In the genomic region with DNA sequence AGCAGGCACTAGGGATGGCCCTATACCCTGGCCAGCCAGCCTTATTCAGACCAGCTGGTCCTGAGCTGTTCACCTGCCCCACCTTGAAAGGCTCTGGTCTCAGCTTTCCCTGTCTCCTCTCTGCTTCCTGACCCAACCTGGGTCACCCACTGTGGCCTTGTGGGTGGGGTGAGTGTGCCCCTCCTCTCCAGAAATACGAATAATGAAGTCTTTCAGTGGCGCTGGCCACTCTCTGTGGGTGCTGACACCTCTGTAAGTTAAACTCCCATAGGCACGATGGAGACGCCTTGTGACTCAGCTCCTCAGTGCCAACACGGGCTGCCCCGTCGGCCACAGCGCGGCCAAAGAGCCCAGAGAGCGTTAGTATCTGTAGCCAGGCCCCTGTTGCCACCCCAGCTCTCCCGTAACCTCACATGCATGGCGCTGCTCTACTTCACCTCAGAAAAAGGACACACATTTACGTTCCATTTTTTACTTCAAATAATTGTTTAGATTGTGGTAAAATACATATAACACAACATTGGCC, we compare ENCODE assay signal across 26 cellular contexts.
"Had no signal": no experiment of that assay in that cellular context is flagged by ENCODE, and none has a peak within 500 bp of the region (broad histone marks: within the 10 kb centered on the region; RNA-seq: fewer than 3 reads in every experiment).

No MANE protein-coding gene starts in this region.

- H3K27me3 ChIP-seq: Peyer's patch, SJCRH30 had no signal

- H3K36me3 Mint-ChIP-seq: activated naive CD8-positive, alpha-beta T cell had no signal

- H3K27ac Mint-ChIP-seq: activated CD4-positive, alpha-beta T cell treated with anti-CD3 and anti-CD28 coated beads, Interleukin-2, amount 10 ng/mL, durations not matched to agents 24 days and 14 days; activated naive CD4-positive, alpha-beta T cell treated with anti-CD3 and anti-CD28 coated beads for 36 hours; activated naive CD8-positive, alpha-beta T cell; activated T-helper 17 cell treated with anti-CD3 and anti-CD28 coated beads, Interleukin-2, amount 50 U/mL, for 72 hours; T-helper 1 cell treated with Interleukin-12 subunit alpha and Interleukin-12 subunit beta and Interleukin-4 antibody, amounts not matched to agents 30 μg/mL and 1 μg/mL, for 36 hours had no signal

- H3K27ac ChIP-seq: Peyer's patch, RWPE1, SJCRH30 had no signal

- H3K36me3 ChIP-seq: Peyer's patch, SJCRH30 had no signal

- H3K9me3 Mint-ChIP-seq: activated CD4-positive, alpha-beta T cell treated with anti-CD3 and anti-CD28 coated beads, Interleukin-2, amount 10 ng/mL, durations not matched to agents 24 days and 14 days; activated naive CD4-positive, alpha-beta T cell treated with anti-CD3 and anti-CD28 coated beads for 36 hours; activated T-helper 17 cell treated with anti-CD3 and anti-CD28 coated beads, Interleukin-2, amount 50 U/mL, for 72 hours; T-helper 1 cell treated with Interleukin-12 subunit alpha and Interleukin-12 subunit beta and Interleukin-4 antibody, amounts not matched to agents 30 μg/mL and 1 μg/mL, for 36 hours had no signal

- DNase-seq: activated CD4-positive, alpha-beta T cell treated with anti-CD3 and anti-CD28 coated beads for 1 hour; activated CD4-positive, alpha-beta T cell treated with anti-CD3 and anti-CD28 coated beads, Interleukin-2, amount 10 ng/mL, durations not matched to agents 24 days and 14 days; activated CD4-positive, alpha-beta T cell treated with anti-CD3 and anti-CD28 coated beads, Interleukin-2, amount 50 U/mL, for 48 hours; activated gamma-delta T cell; activated naive CD4-positive, alpha-beta T cell treated with anti-CD3 and anti-CD28 coated beads for 36 hours; activated T-cell treated with anti-CD3 and anti-CD28 coated beads for 4 hours; activated T-cell treated with anti-CD3 and anti-CD28 coated beads, Interleukin-2, amount 50 U/mL, for 48 hours; anterior cingulate cortex; cerebellar nuclear complex; Karpas-422; MM.1S; NCI-H1105; NCI-H1436; NCI-H1694 treated with DMSO at 0.1 percent for 48 hours; NCI-H2029 treated with DMSO at 0.1 percent for 48 hours; NCI-H345; NCI-H510A; NCI-H526 treated with DMSO at 0.1 percent for 48 hours; NK-92 treated with Interleukin-12 subunit alpha and Interleukin-12 subunit beta, amount 100 ng/mL, for 24 hours; Right ventricle myocardium superior; SJCRH30 had no signal

- H3K4me1 ChIP-seq: Peyer's patch, SJCRH30 had no signal

- H3K4me1 Mint-ChIP-seq: activated CD4-positive, alpha-beta T cell treated with anti-CD3 and anti-CD28 coated beads, Interleukin-2, amount 10 ng/mL, durations not matched to agents 24 days and 14 days; activated T-helper 17 cell treated with anti-CD3 and anti-CD28 coated beads, Interleukin-2, amount 50 U/mL, for 72 hours had no signal

- H3K4me3 ChIP-seq: Peyer's patch, SJCRH30 had no signal

- H3K4me3 Mint-ChIP-seq: activated CD4-positive, alpha-beta T cell treated with anti-CD3 and anti-CD28 coated beads, Interleukin-2, amount 10 ng/mL, durations not matched to agents 24 days and 14 days; activated naive CD4-positive, alpha-beta T cell treated with anti-CD3 and anti-CD28 coated beads for 36 hours; activated naive CD8-positive, alpha-beta T cell; activated T-helper 17 cell treated with anti-CD3 and anti-CD28 coated beads, Interleukin-2, amount 50 U/mL, for 72 hours; T-helper 1 cell treated with Interleukin-12 subunit alpha and Interleukin-12 subunit beta and Interleukin-4 antibody, amounts not matched to agents 30 μg/mL and 1 μg/mL, for 36 hours had no signal

- H3K9me3 ChIP-seq: Peyer's patch, SJCRH30 had no signal

- ATAC-seq: activated T-helper 17 cell treated with anti-CD3 and anti-CD28 coated beads, Interleukin-2, amount 50 U/mL, for 72 hours had no signal
